ENCODE assay signal across 14 cellular contexts in the genomic region with DNA sequence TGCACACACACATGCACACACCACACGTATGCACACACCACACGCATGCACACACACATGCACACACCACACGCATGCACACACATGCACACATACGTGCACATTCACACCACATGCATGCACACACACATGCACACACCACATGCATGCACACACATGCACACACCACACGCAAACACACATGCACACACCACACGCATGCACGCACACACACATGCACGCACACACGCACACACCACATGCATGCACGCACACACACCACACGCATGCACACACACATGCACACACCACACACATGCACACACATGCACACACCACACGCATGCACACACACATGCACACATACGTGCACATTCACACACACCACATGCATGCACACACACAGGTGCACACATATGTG.
DNase-seq lines count a peak whose midpoint lies in the region; ATAC-seq, FAIRE-seq and TF ChIP-seq lines count a peak whose summit lies in the region.
"Had no signal": no experiment of that assay in that cellular context is flagged by ENCODE, and none has a peak within 500 bp of the region (broad histone marks: within the 10 kb centered on the region; RNA-seq: fewer than 3 reads in every experiment).

No MANE protein-coding gene starts in this region.

- no peak overlapping the region for H3K18ac ChIP-seq in mesenchymal stem cell (ENCODE audit: low read depth in 1 of 2, low read length in 2 of 2)
- H3K18ac ChIP-seq in trophoblast cell (ENCODE audit: low read length) = no peak overlapping the region

- in situ Hi-C loops in HepG2 (cut with HindIII; ENCODE audit: extremely low pct_ligation_motif_present, low pct_unique_long_range_greater_than_20kb) (no loop called here), mammary epithelial cell (cut with MboI; ENCODE audit: low sequenced_read_pairs in 2 of 2) (loop anchor here in 1 of 2 donors (25.0 kb wide), 1 partner anchor 102 kb away; no protein-coding TSS in a partner anchor)

- H4K8ac ChIP-seq in mesenchymal stem cell (ENCODE audit: low read length) (no peak overlapping the region), trophoblast cell (ENCODE audit: low read depth, low read length) (no peak overlapping the region)

- H3K79me2 ChIP-seq in HepG2 (ENCODE audit: insufficient read depth, low read length) (no peaks in the 10 kb centered on the region), trophoblast cell (ENCODE audit: control insufficient read depth, insufficient read depth, low read length, poor library complexity) (no peaks in the 10 kb centered on the region), mammary epithelial cell (ENCODE audit: insufficient read depth, low read length) (no peaks in the 10 kb centered on the region)

- H3K4me1 ChIP-seq in HepG2 (ENCODE audit: insufficient read depth, low read length) (no peaks in the 10 kb centered on the region), right lobe of liver (no peaks in the 10 kb centered on the region), mesenchymal stem cell (ENCODE audit: control insufficient read depth, insufficient read depth, low read depth, low read length) (peaks cover 4% of the 10 kb centered on the region), trophoblast cell (ENCODE audit: control insufficient read depth in 1 of 2, insufficient read depth in 2 of 2, low read length in 2 of 2) (no peaks in the 10 kb centered on the region), mammary epithelial cell (ENCODE audit: insufficient read depth, low read length) (no peaks in the 10 kb centered on the region)

- POLR2A ChIA-PET in HepG2 (lab: Yijun Ruan, JAX) = no interaction called here

- H2BK120ac ChIP-seq in mesenchymal stem cell (ENCODE audit: low read depth, low read length) (no peak overlapping the region), trophoblast cell (ENCODE audit: insufficient read depth, low read length, poor library complexity) (no peak overlapping the region)

- TF ChIP-seq EP300 in HepG2 (IDR thresholded peaks at IDR 0.05; ENCODE audit: low read depth in 2 of 2, low read length in 2 of 2) (no peak), HepG2 (CRISPR knock-in tag; IDR thresholded peaks at IDR 0.05; ENCODE audit: borderline replicate concordance) (no peak)

- H3K9me3 ChIP-seq in HepG2 (ENCODE audit: low read length) = no peaks in the 10 kb centered on the region; the same call in 1 of the 2 replicates
- no peaks in the 10 kb centered on the region for H3K9me3 ChIP-seq in right lobe of liver
- peaks cover 6% of the 10 kb centered on the region for H3K9me3 ChIP-seq in mesenchymal stem cell (ENCODE audit: control insufficient read depth, low read length)
- peaks cover 9% of the 10 kb centered on the region for H3K9me3 ChIP-seq in trophoblast cell (ENCODE audit: insufficient read depth, low read depth, low read length)
- H3K9me3 ChIP-seq in mammary epithelial cell (replicated peaks; ENCODE audit: insufficient read depth, low read length) = peaks cover 34% of the 10 kb centered on the region

- H3K9ac ChIP-seq in HepG2 (ENCODE audit: insufficient read depth, low read depth, low read length) (no peak overlapping the region), mesenchymal stem cell (ENCODE audit: low read length) (no peak overlapping the region), trophoblast cell (ENCODE audit: low read length) (no peak overlapping the region), mammary epithelial cell (ENCODE audit: insufficient read depth, low read length) (no peak overlapping the region)
- H3K9ac ChIP-seq: BLaER1 treated with 17β-estradiol and CSF1 and Interleukin-3, amounts not matched to agents 10 nM and 100 nM; GM23248 had no signal

- no peak overlapping the region for H3K27ac ChIP-seq in HepG2 (ENCODE audit: extremely low read length, insufficient read depth, low read length)
- no peak overlapping the region for H3K27ac ChIP-seq in right lobe of liver
- H3K27ac ChIP-seq in mesenchymal stem cell (ENCODE audit: low read length, poor library complexity, severe bottlenecking) = no peak overlapping the region
- no peak overlapping the region for H3K27ac ChIP-seq in trophoblast cell (ENCODE audit: low read depth, low read length)
- H3K27ac ChIP-seq in mammary epithelial cell (ENCODE audit: insufficient read depth, low read depth, low read length) = no peak overlapping the region
- H3K27ac ChIP-seq: BLaER1 treated with 17β-estradiol and CSF1 and Interleukin-3, amounts not matched to agents 10 nM and 100 nM; GM23248 had no signal

- DNase-seq in HepG2 (ENCODE audit: low spot score) = no peak
- DNase-seq in right lobe of liver = no peak
- DNase-seq in mesenchymal stem cell = no peak
- no peak for DNase-seq in trophoblast cell
- no peak for DNase-seq in EL
- no peak for DNase-seq in mammary epithelial cell
- no peak for DNase-seq in omental fat pad (ENCODE audit: low spot score)
- DNase-seq: ACHN; CD4-positive, CD25-positive, alpha-beta regulatory T cell; DMS53; GM23248; H7 had no signal

- dilution Hi-C loops in mammary epithelial cell (cut with HindIII; ENCODE audit: low sequenced_read_pairs) = loop anchor here (5.0 kb wide), 1 partner anchor 47 kb away; no protein-coding TSS in a partner anchor

- no peak overlapping the region for H2AK5ac ChIP-seq in mesenchymal stem cell (ENCODE audit: low read length, severe bottlenecking)
- no peak overlapping the region for H2AK5ac ChIP-seq in trophoblast cell (ENCODE audit: low read length)

- no peak for FAIRE-seq in HepG2 (lab: Jason Lieb, UNC)
- FAIRE-seq: GM18507 had no signal

- H2BK5ac ChIP-seq in mesenchymal stem cell (ENCODE audit: low read depth, low read length, poor library complexity, severe bottlenecking) = no peak overlapping the region
- no peak overlapping the region for H2BK5ac ChIP-seq in trophoblast cell (ENCODE audit: low read depth, low read length, poor library complexity)

- H3K27me3 ChIP-seq in HepG2 (ENCODE audit: control insufficient read depth in 1 of 2, insufficient read depth in 2 of 2, low read length in 2 of 2) (peaks cover 3 to 41% of the 10 kb centered on the region in 2 experiments; a peak in 4 of 5 replicates), right lobe of liver (no peaks in the 10 kb centered on the region), mesenchymal stem cell (ENCODE audit: control insufficient read depth in 1 of 2, insufficient read depth in 1 of 2, low read length in 2 of 2) (no peaks in the 10 kb centered on the region), trophoblast cell (ENCODE audit: insufficient read depth, low read length) (no peaks in the 10 kb centered on the region), mammary epithelial cell (ENCODE audit: insufficient read depth, low read length) (no peaks in the 10 kb centered on the region)
- H3K27me3 ChIP-seq: BLaER1 treated with 17β-estradiol and CSF1 and Interleukin-3, amounts not matched to agents 10 nM and 100 nM had no signal

- 39% methylated on average over 13 of the region's 13 CpGs for WGBS in HepG2 (ENCODE audit: low lambda C conversion rate)
- 70% methylated on average over 7 of the region's 13 CpGs for WGBS in right lobe of liver (ENCODE audit: insufficient coverage, low coverage, low lambda C conversion rate, missing lambda C conversion rate)
- 88% methylated on average over 13 of the region's 13 CpGs for WGBS in mesenchymal stem cell
- no CpG with 5 or more reads among the region's 13 CpGs for WGBS in trophoblast cell (ENCODE audit: extremely low coverage, insufficient coverage, insufficient read length)
- 92% methylated on average over 9 of the region's 13 CpGs for WGBS in mammary epithelial cell (ENCODE audit: low coverage, missing lambda C conversion rate)

- H3K79me1 ChIP-seq in mesenchymal stem cell (replicated peaks; ENCODE audit: low read length, poor library complexity, severe bottlenecking) = no peaks in the 10 kb centered on the region
- no peaks in the 10 kb centered on the region for H3K79me1 ChIP-seq in trophoblast cell (ENCODE audit: low read length)

- H2BK12ac ChIP-seq in mesenchymal stem cell (ENCODE audit: low read length in 2 of 2) = no peak overlapping the region
- no peak overlapping the region for H2BK12ac ChIP-seq in trophoblast cell (ENCODE audit: low read length)

- H4K91ac ChIP-seq in mesenchymal stem cell (ENCODE audit: low read length) (peak overlapping the region; percentile 36), trophoblast cell (ENCODE audit: low read depth, low read length) (no peak overlapping the region)

- no peaks in the 10 kb centered on the region for H3K36me3 ChIP-seq in HepG2 (replicated peaks in 1 of 2; ENCODE audit: control insufficient read depth in 1 of 2, insufficient read depth in 2 of 2, low read length in 2 of 2)
- H3K36me3 ChIP-seq in right lobe of liver = no peaks in the 10 kb centered on the region
- H3K36me3 ChIP-seq in mesenchymal stem cell (ENCODE audit: control insufficient read depth in 1 of 2, insufficient read depth in 2 of 2, low read depth in 1 of 2, low read length in 2 of 2) = peaks cover 0 to 4% of the 10 kb centered on the region in 2 experiments
- no peaks in the 10 kb centered on the region for H3K36me3 ChIP-seq in trophoblast cell (ENCODE audit: control insufficient read depth in 1 of 2, insufficient read depth in 2 of 2, low read length in 2 of 2)
- no peaks in the 10 kb centered on the region for H3K36me3 ChIP-seq in mammary epithelial cell (ENCODE audit: insufficient read depth, low read length)
- H3K36me3 ChIP-seq: BLaER1 treated with 17β-estradiol and CSF1 and Interleukin-3, amounts not matched to agents 10 nM and 100 nM had no signal

- H4K20me1 ChIP-seq in HepG2 (ENCODE audit: insufficient read depth, low read length) (no peaks in the 10 kb centered on the region), mammary epithelial cell (ENCODE audit: insufficient read depth, low read length) (no peaks in the 10 kb centered on the region)
- H4K20me1 ChIP-seq: BLaER1 treated with 17β-estradiol and CSF1 and Interleukin-3, amounts not matched to agents 10 nM and 100 nM had no signal

- no peak overlapping the region for H2AFZ ChIP-seq in HepG2 (ENCODE audit: low read length)
- H2AFZ ChIP-seq in mesenchymal stem cell (ENCODE audit: low read depth, low read length) = no peak overlapping the region
- no peak overlapping the region for H2AFZ ChIP-seq in trophoblast cell (ENCODE audit: insufficient read depth, low read length, poor library complexity)
- no peak overlapping the region for H2AFZ ChIP-seq in mammary epithelial cell (ENCODE audit: low read depth, low read length)
- H2AFZ ChIP-seq: GM23248 had no signal

- TF ChIP-seq RAD21 in HepG2 (CRISPR knock-in tag; IDR thresholded peaks at IDR 0.05) = no peak

- H3K4me2 ChIP-seq in HepG2 (ENCODE audit: low read depth, low read length) = no peak overlapping the region
- no peak overlapping the region for H3K4me2 ChIP-seq in mesenchymal stem cell (ENCODE audit: low read length, poor library complexity, severe bottlenecking)
- H3K4me2 ChIP-seq in trophoblast cell (ENCODE audit: low read length) = no peak overlapping the region
- no peak overlapping the region for H3K4me2 ChIP-seq in mammary epithelial cell (ENCODE audit: insufficient read depth, low read depth, low read length)
- H3K4me2 ChIP-seq: BLaER1 treated with 17β-estradiol and CSF1 and Interleukin-3, amounts not matched to agents 10 nM and 100 nM had no signal

- CTCF ChIA-PET in HepG2 (lab: Yijun Ruan, JAX; ENCODE audit: low intra/inter-chr PET ratio, low total read pairs) = no interaction called here
- CTCF ChIA-PET in mammary epithelial cell (lab: Charles Lee; ENCODE audit: low non-redundant PET) = no interaction called here

- intact Hi-C loops in HepG2 (cut with micrococcal nuclease; ENCODE audit: unreplicated experiment) = no loop called here
- intact Hi-C loops in right lobe of liver (cut with DNase I) = no loop called here
- intact Hi-C loops in mammary epithelial cell (cut with micrococcal nuclease) = no loop called here

- TF ChIP-seq CTCF in HepG2 (CRISPR knock-in tag; IDR thresholded peaks at IDR 0.05) = no peak
- TF ChIP-seq CTCF in right lobe of liver (IDR thresholded peaks at IDR 0.05) = no peak
- TF ChIP-seq CTCF in mammary epithelial cell (conservative IDR thresholded peaks at IDR 0.05 in 1 of 2, IDR thresholded peaks at IDR 0.05 in 1 of 2; ENCODE audit: extremely low read depth in 1 of 2, insufficient read depth in 1 of 2, low read depth in 1 of 2, low read length in 2 of 2) = no peak
- no peak for TF ChIP-seq CTCF in omental fat pad (IDR thresholded peaks at IDR 0.05)

- no peak overlapping the region for H4K12ac ChIP-seq in trophoblast cell (ENCODE audit: low read depth, low read length)

- H3K14ac ChIP-seq in mesenchymal stem cell (ENCODE audit: low read length in 2 of 2) = no peak overlapping the region
- no peak overlapping the region for H3K14ac ChIP-seq in trophoblast cell (ENCODE audit: low read length)

- H3K23ac ChIP-seq in mesenchymal stem cell (ENCODE audit: low read length in 2 of 2) = no peak overlapping the region
- peak overlapping the region; percentile 40 for H3K23ac ChIP-seq in trophoblast cell (ENCODE audit: low read length)

- ATAC-seq in HepG2 = no peak
- no peak for ATAC-seq in right lobe of liver
- ATAC-seq in omental fat pad (ENCODE audit: low FRiP score) = no peak

- H2BK15ac ChIP-seq in mesenchymal stem cell (ENCODE audit: low read depth, poor library complexity, severe bottlenecking) = no peak overlapping the region

- H3K4me3 ChIP-seq in HepG2 (replicated peaks in 1 of 3; ENCODE audit: insufficient read depth in 1 of 3, low read depth in 2 of 3, low read length in 3 of 3) = no peak overlapping the region
- no peak overlapping the region for H3K4me3 ChIP-seq in right lobe of liver
- peak overlapping the region in 1 of 2 experiments; percentile 3 for H3K4me3 ChIP-seq in mesenchymal stem cell (ENCODE audit: insufficient read depth in 1 of 2, low read depth in 1 of 2, low read length in 2 of 2)
- peak overlapping the region; percentile 57 for H3K4me3 ChIP-seq in trophoblast cell (ENCODE audit: low read depth, low read length)
- no peak overlapping the region for H3K4me3 ChIP-seq in mammary epithelial cell (replicated peaks in 1 of 3; ENCODE audit: insufficient read depth in 1 of 3, low read depth in 2 of 3, low read length in 3 of 3)
- H3K4me3 ChIP-seq: BLaER1 treated with 17β-estradiol and CSF1 and Interleukin-3, amounts not matched to agents 10 nM and 100 nM; GM23248 had no signal

- no peak for TF ChIP-seq POLR2A in HepG2 (IDR thresholded peaks at IDR 0.05; ENCODE audit: insufficient read depth in 1 of 2, low read depth in 2 of 2, low read length in 2 of 2)
- TF ChIP-seq POLR2A in right lobe of liver (IDR thresholded peaks at IDR 0.05) = no peak

- H3K4ac ChIP-seq in mesenchymal stem cell (ENCODE audit: low read depth in 1 of 2, low read length in 2 of 2) (no peak overlapping the region), trophoblast cell (ENCODE audit: low read depth, low read length) (no peak overlapping the region)

- BruUV-seq in HepG2 (replicated peaks; lab: Mats Ljungman, UMichigan) (no TSS peak), mammary epithelial cell (replicated peaks; lab: Mats Ljungman, UMichigan) (no TSS peak)
